In the genomic region with DNA sequence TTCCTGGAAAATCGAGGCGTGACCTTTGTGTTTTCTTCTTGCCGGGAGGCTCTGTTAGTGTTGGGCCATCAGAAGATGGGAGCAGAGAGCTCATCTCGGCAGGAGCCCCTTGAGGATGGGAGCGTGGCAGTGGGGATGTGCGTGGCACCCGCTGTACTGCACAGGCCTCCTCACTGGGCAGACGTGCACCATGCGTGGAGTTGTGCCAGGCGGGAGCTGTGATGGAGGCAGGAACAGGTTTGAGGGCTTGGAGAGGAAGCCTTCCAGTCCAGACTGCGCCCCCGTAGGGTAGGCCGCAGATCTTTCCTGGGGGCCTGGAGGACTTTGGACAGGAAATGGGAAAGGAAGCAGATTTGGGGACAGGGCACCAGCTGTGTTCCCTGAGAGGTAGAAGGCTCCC, we compare ENCODE assay signal across 12 cellular contexts.
DNase-seq lines count a peak whose midpoint lies in the region; ATAC-seq, FAIRE-seq and TF ChIP-seq lines count a peak whose summit lies in the region.
"Had no signal": no experiment of that assay in that cellular context is flagged by ENCODE, and none has a peak within 500 bp of the region (broad histone marks: within the 10 kb centered on the region; RNA-seq: fewer than 3 reads in every experiment).

No MANE protein-coding gene starts in this region.

- H3K4me1 ChIP-seq in liver (ENCODE audit: control insufficient read depth in 4 of 4, insufficient read depth in 4 of 4, low read length in 3 of 4) (peaks cover 0 to 6% (median 0%) of the 10 kb centered on the region in 4 donors), HepG2 (ENCODE audit: insufficient read depth, low read length) (no peaks in the 10 kb centered on the region), endodermal cell (ENCODE audit: control insufficient read depth, insufficient read depth, low read length) (no peaks in the 10 kb centered on the region)
- H3K4me1 ChIP-seq: Caco-2 had no signal

- POLR2A ChIA-PET in HepG2 (lab: Yijun Ruan, JAX), result no interaction called here

- H3K4me3 ChIP-seq in liver (ENCODE audit: low read depth in 1 of 3, low read length in 3 of 3) (no peak overlapping the region), HepG2 (replicated peaks in 1 of 3; ENCODE audit: insufficient read depth in 1 of 3, low read depth in 2 of 3, low read length in 3 of 3) (no peak overlapping the region), endodermal cell (ENCODE audit: low read length) (no peak overlapping the region)
- H3K4me3 ChIP-seq: K562 had no signal

- H3K36me3 ChIP-seq in liver (ENCODE audit: control insufficient read depth in 4 of 4, insufficient read depth in 3 of 4, low read depth in 1 of 4, low read length in 3 of 4) (peaks cover 0 to 20% (median 5%) of the 10 kb centered on the region in 4 donors), HepG2 (replicated peaks in 1 of 2; ENCODE audit: control insufficient read depth in 1 of 2, insufficient read depth in 2 of 2, low read length in 2 of 2) (peaks cover 1 to 12% of the 10 kb centered on the region in 2 experiments; a peak in 2 of 5 replicates), endodermal cell (ENCODE audit: control insufficient read depth, insufficient read depth, low read length) (no peaks in the 10 kb centered on the region)

- TF ChIP-seq CTCF in liver (IDR thresholded peaks at IDR 0.05; ENCODE audit: low read depth, low read length, missing input control) (no peak), HepG2 (CRISPR knock-in tag; IDR thresholded peaks at IDR 0.05) (no peak), endodermal cell (conservative IDR thresholded peaks at IDR 0.05) (no peak)

- H3K4me3 Mint-ChIP-seq in endodermal cell (no peak overlapping the region), memory B cell (peak overlapping the region; percentile 12)

- DNase-seq in HepG2 (ENCODE audit: low spot score) (no peak), endodermal cell (no peak), memory B cell (ENCODE audit: low spot score in 2 of 2) (no peak), ureter (ENCODE audit: low spot score) (no peak)
- no peak for DNase-seq in activated naive CD4-positive, alpha-beta T cell treated with anti-CD3 and anti-CD28 coated beads, Interleukin-2, amount 50 U/mL, for 72 hours (ENCODE audit: low spot score in 2 of 2)
- DNase-seq in activated effector memory CD4-positive, alpha-beta T cell treated with Interleukin-2 at 50 U/mL for 16 hours, result no peak
- DNase-seq: DMS153, GOT3 had no signal

- TF ChIP-seq EP300 in HepG2 (IDR thresholded peaks at IDR 0.05; ENCODE audit: low read depth in 2 of 2, low read length in 2 of 2) (no peak), HepG2 (CRISPR knock-in tag; IDR thresholded peaks at IDR 0.05; ENCODE audit: borderline replicate concordance) (no peak)

- H3K4me2 ChIP-seq in HepG2 (ENCODE audit: low read depth, low read length), result no peak overlapping the region

- H3K27me3 ChIP-seq in liver (ENCODE audit: control insufficient read depth in 4 of 4, insufficient read depth in 4 of 4, low read length in 3 of 4) (no peaks in the 10 kb centered on the region), HepG2 (ENCODE audit: control insufficient read depth in 1 of 2, insufficient read depth in 2 of 2, low read length in 2 of 2) (no peaks in the 10 kb centered on the region), endodermal cell (ENCODE audit: control insufficient read depth, insufficient read depth, low read length, poor library complexity, severe bottlenecking) (no peaks in the 10 kb centered on the region)

- H3K9me3 Mint-ChIP-seq in endodermal cell (no peaks in the 10 kb centered on the region), memory B cell (no peaks in the 10 kb centered on the region)
- no peaks in the 10 kb centered on the region for H3K9me3 Mint-ChIP-seq in activated naive CD4-positive, alpha-beta T cell treated with anti-CD3 and anti-CD28 coated beads, Interleukin-2, amount 50 U/mL, for 72 hours

- H4K20me1 ChIP-seq in HepG2 (ENCODE audit: insufficient read depth, low read length), result peaks cover 17% of the 10 kb centered on the region; the same call in 1 of the 2 replicates

- in situ Hi-C loops in HepG2 (cut with HindIII; ENCODE audit: extremely low pct_ligation_motif_present, low pct_unique_long_range_greater_than_20kb), result loop anchor here (5.0 to 10.0 kb wide), 2 partner anchors 142 to 200 kb away; a partner anchor contains a TSS

- 76% methylated on average over 13 of the region's 13 CpGs for WGBS in liver
- WGBS in HepG2 (ENCODE audit: low lambda C conversion rate), result 88% methylated on average over 13 of the region's 13 CpGs
- WGBS in endodermal cell (ENCODE audit: insufficient coverage in 1 of 2, insufficient read length in 1 of 2), 2 experiments, result 94 to 100% methylated on average over 6 to 13 of the region's 13 CpGs

- TF ChIP-seq RAD21 in liver (IDR thresholded peaks at IDR 0.05), result no peak
- no peak for TF ChIP-seq RAD21 in HepG2 (CRISPR knock-in tag; IDR thresholded peaks at IDR 0.05)

- H3K36me3 Mint-ChIP-seq in endodermal cell (ENCODE audit: low read depth), result peaks cover 8% of the 10 kb centered on the region
- H3K36me3 Mint-ChIP-seq in memory B cell, result no peaks in the 10 kb centered on the region
- no peaks in the 10 kb centered on the region for H3K36me3 Mint-ChIP-seq in activated naive CD4-positive, alpha-beta T cell treated with anti-CD3 and anti-CD28 coated beads, Interleukin-2, amount 50 U/mL, for 72 hours

- CTCF ChIA-PET in HepG2 (lab: Yijun Ruan, JAX; ENCODE audit: low intra/inter-chr PET ratio, low total read pairs), result interaction anchor here (1.1 to 2.7 kb wide), 4 partner anchors 67 to 201 kb away, joined by 3 to 28 read pairs (median 8); no protein-coding TSS in a partner anchor

- H3K27ac ChIP-seq in liver (ENCODE audit: low read depth in 1 of 2, low read length in 2 of 2) (no peak overlapping the region), HepG2 (ENCODE audit: extremely low read length, insufficient read depth, low read length) (no peak overlapping the region), endodermal cell (ENCODE audit: low read depth, low read length) (no peak overlapping the region)

- no peaks in the 10 kb centered on the region for H3K27me3 Mint-ChIP-seq in endodermal cell (ENCODE audit: insufficient read depth)
- peaks cover 18% of the 10 kb centered on the region for H3K27me3 Mint-ChIP-seq in memory B cell

- H2AFZ ChIP-seq in HepG2 (ENCODE audit: low read length), result no peak overlapping the region

- ATAC-seq in HepG2 (no peak; the same call in 2 of the 3 replicates), memory B cell (ENCODE audit: low read depth) (no peak)
- ATAC-seq in activated naive CD4-positive, alpha-beta T cell treated with anti-CD3 and anti-CD28 coated beads, Interleukin-2, amount 50 U/mL, for 72 hours, result no peak

- TF ChIP-seq POLR2A in HepG2 (IDR thresholded peaks at IDR 0.05; ENCODE audit: insufficient read depth in 1 of 2, low read depth in 2 of 2, low read length in 2 of 2), result no peak

- intact Hi-C loops in HepG2 (cut with micrococcal nuclease; ENCODE audit: unreplicated experiment), result loop anchor here (1.0 to 2.0 kb wide), 3 partner anchors 66 to 201 kb away; no protein-coding TSS in a partner anchor

- H3K79me2 ChIP-seq in HepG2 (ENCODE audit: insufficient read depth, low read length), result no peaks in the 10 kb centered on the region

- H3K9me3 ChIP-seq in liver (ENCODE audit: control insufficient read depth in 4 of 4, low read length in 3 of 4) (no peaks in the 10 kb centered on the region), HepG2 (ENCODE audit: low read length) (no peaks in the 10 kb centered on the region), endodermal cell (ENCODE audit: control insufficient read depth, low read length) (no peaks in the 10 kb centered on the region)
- H3K9me3 ChIP-seq: Caco-2 had no signal

- H3K9ac ChIP-seq in liver (ENCODE audit: low read depth in 1 of 2, low read length in 2 of 2), result no peak overlapping the region
- no peak overlapping the region for H3K9ac ChIP-seq in HepG2 (ENCODE audit: insufficient read depth, low read depth, low read length)
- no peak overlapping the region for H3K9ac ChIP-seq in endodermal cell (ENCODE audit: extremely low read depth, low read length, poor library complexity, severe bottlenecking)

- FAIRE-seq in HepG2 (lab: Jason Lieb, UNC), result no peak
- FAIRE-seq: GM12892 had no signal

- H3K4me1 Mint-ChIP-seq in endodermal cell, result peaks cover 7% of the 10 kb centered on the region
- H3K4me1 Mint-ChIP-seq in memory B cell, result peaks cover 2% of the 10 kb centered on the region

- H3K27ac Mint-ChIP-seq in endodermal cell, result peak overlapping the region; percentile 50
- H3K27ac Mint-ChIP-seq in memory B cell, result no peak overlapping the region
- peak overlapping the region in 1 of 2 donors; percentile 69 for H3K27ac Mint-ChIP-seq in activated naive CD4-positive, alpha-beta T cell treated with anti-CD3 and anti-CD28 coated beads, Interleukin-2, amount 50 U/mL, for 72 hours

- no TSS peak for BruUV-seq in HepG2 (replicated peaks; lab: Mats Ljungman, UMichigan)

TF ChIP-seq in liver, 16 proteins besides CTCF, POLR2A, EP300 and RAD21:
- TF ChIP-seq GABPA (IDR thresholded peaks at IDR 0.05 in 1 of 2, conservative IDR thresholded peaks at IDR 0.05 in 1 of 2) (no peak), NR2F2 (IDR thresholded peaks at IDR 0.05) (peak; percentile 51)

TF ChIP-seq in HepG2, 621 proteins besides CTCF, POLR2A, EP300 and RAD21:
- no peak for TF ChIP-seq ZNF660 (CRISPR knock-in tag; IDR thresholded peaks at IDR 0.05; ENCODE audit: borderline replicate concordance, low read depth)
